ENCODE assay signal across 1 cellular context in genomic region chr2:128172191-128172590, GRCh38.
TF ChIP-seq lines count a peak whose summit lies in the region.

No MANE protein-coding gene starts in this region.

TF ChIP-seq in HepG2, 621 proteins besides CTCF, POLR2A, EP300 and RAD21 (continued from another document and continues in another):
- TF ChIP-seq FOXC1 (CRISPR knock-in tag; IDR thresholded peaks at IDR 0.05; ENCODE audit: borderline replicate concordance): no peak
- no peak for TF ChIP-seq ETS1 (CRISPR knock-in tag; IDR thresholded peaks at IDR 0.05)
- TF ChIP-seq MED1 (CRISPR knock-in tag; IDR thresholded peaks at IDR 0.05): peak; percentile 65; the same call in 1 of the 2 replicates
- no peak for TF ChIP-seq ZFY (CRISPR knock-in tag; IDR thresholded peaks at IDR 0.05)
- TF ChIP-seq PHF8 (CRISPR knock-in tag; IDR thresholded peaks at IDR 0.05): no peak
- TF ChIP-seq GATAD2A (CRISPR knock-in tag; IDR thresholded peaks at IDR 0.05): peak; percentile 47; the same call in 1 of the 2 replicates
- peak; percentile 43 for TF ChIP-seq ZEB1 (IDR thresholded peaks at IDR 0.05; ENCODE audit: insufficient replicate concordance, low read depth)
- TF ChIP-seq ZNF143 (CRISPR knock-in tag; IDR thresholded peaks at IDR 0.05): no peak
- no peak for TF ChIP-seq ZNF569 (CRISPR knock-in tag; IDR thresholded peaks at IDR 0.05; ENCODE audit: borderline replicate concordance)
- no peak for TF ChIP-seq SP4 (CRISPR knock-in tag; IDR thresholded peaks at IDR 0.05)
- TF ChIP-seq FOXO1 (CRISPR knock-in tag; IDR thresholded peaks at IDR 0.05): peak; percentile 27; the same call in 1 of the 2 replicates
- no peak for TF ChIP-seq ZNF766 (CRISPR knock-in tag; IDR thresholded peaks at IDR 0.05; ENCODE audit: borderline replicate concordance)
- TF ChIP-seq DDIT3 (CRISPR knock-in tag; IDR thresholded peaks at IDR 0.05): no peak
- TF ChIP-seq JUND (CRISPR knock-in tag; IDR thresholded peaks at IDR 0.05): peak; percentile 41; the same call in 1 of the 2 replicates
- TF ChIP-seq PREB (CRISPR knock-in tag; IDR thresholded peaks at IDR 0.05): no peak
- TF ChIP-seq ZNF660 (CRISPR knock-in tag; IDR thresholded peaks at IDR 0.05; ENCODE audit: borderline replicate concordance, low read depth): no peak
- no peak for TF ChIP-seq ARID2 (CRISPR knock-in tag; IDR thresholded peaks at IDR 0.05; ENCODE audit: borderline replicate concordance)
- no peak for TF ChIP-seq CERS6 (CRISPR knock-in tag; IDR thresholded peaks at IDR 0.05)
- peak; percentile 85; the same call in 1 of the 2 replicates for TF ChIP-seq THRA (CRISPR knock-in tag; IDR thresholded peaks at IDR 0.05; ENCODE audit: borderline replicate concordance)
- no peak for TF ChIP-seq MXD4 (CRISPR knock-in tag; IDR thresholded peaks at IDR 0.05)
- TF ChIP-seq SRF (IDR thresholded peaks at IDR 0.05; ENCODE audit: low read depth, low read length): peak; percentile 49; the same call in 1 of the 2 replicates
- TF ChIP-seq KDM6A (CRISPR knock-in tag; IDR thresholded peaks at IDR 0.05; ENCODE audit: low read depth): no peak
- TF ChIP-seq ZNF646 (CRISPR knock-in tag; IDR thresholded peaks at IDR 0.05): no peak
- TF ChIP-seq ZMYM4 (CRISPR knock-in tag; IDR thresholded peaks at IDR 0.05): no peak
- no peak for TF ChIP-seq TARDBP (CRISPR knock-in tag; IDR thresholded peaks at IDR 0.05)
- TF ChIP-seq ZNF343 (CRISPR knock-in tag; IDR thresholded peaks at IDR 0.05): no peak
- no peak for TF ChIP-seq AFF4 (CRISPR knock-in tag; IDR thresholded peaks at IDR 0.05)
- no peak for TF ChIP-seq ZNF670 (CRISPR knock-in tag; IDR thresholded peaks at IDR 0.05; ENCODE audit: borderline replicate concordance)
- no peak for TF ChIP-seq ZNF792 (CRISPR knock-in tag; IDR thresholded peaks at IDR 0.05)
- TF ChIP-seq ZNF761 (CRISPR knock-in tag; conservative IDR thresholded peaks at IDR 0.05): no peak
- no peak for TF ChIP-seq ARNT (IDR thresholded peaks at IDR 0.05)
- peak in 1 of 2 experiments; percentile 48; a peak in 1 of 4 replicates for TF ChIP-seq HMGXB4 (CRISPR knock-in tag; IDR thresholded peaks at IDR 0.05; ENCODE audit: borderline replicate concordance in 1 of 2, low read depth in 1 of 2)
- no peak for TF ChIP-seq ZNF740 (CRISPR knock-in tag; IDR thresholded peaks at IDR 0.05)
- TF ChIP-seq HNRNPUL1 (IDR thresholded peaks at IDR 0.05; ENCODE audit: low read depth, low read length): no peak
- TF ChIP-seq DNMT3B (CRISPR knock-in tag; conservative IDR thresholded peaks at IDR 0.05): no peak
- peak; percentile 32; the same call in 1 of the 2 replicates for TF ChIP-seq CEBPG (CRISPR knock-in tag; IDR thresholded peaks at IDR 0.05)
- no peak for TF ChIP-seq ZNF615 (CRISPR knock-in tag; IDR thresholded peaks at IDR 0.05; ENCODE audit: borderline replicate concordance)
- no peak for TF ChIP-seq ZNF839 (CRISPR knock-in tag; IDR thresholded peaks at IDR 0.05; ENCODE audit: borderline replicate concordance)
- TF ChIP-seq BCL6 (CRISPR knock-in tag; IDR thresholded peaks at IDR 0.05): peak; percentile 81
- TF ChIP-seq ZNF776 (CRISPR knock-in tag; IDR thresholded peaks at IDR 0.05): no peak
- peak; percentile 48; the same call in 1 of the 2 replicates for TF ChIP-seq ELF3 (CRISPR knock-in tag; IDR thresholded peaks at IDR 0.05)
- no peak for TF ChIP-seq EEA1 (CRISPR knock-in tag; IDR thresholded peaks at IDR 0.05; ENCODE audit: borderline replicate concordance)
- TF ChIP-seq ZNF121 (CRISPR knock-in tag; IDR thresholded peaks at IDR 0.05): no peak
- TF ChIP-seq HNF4G (IDR thresholded peaks at IDR 0.05; ENCODE audit: borderline replicate concordance, low read depth, low read length): 0 out of 2 replicates have a peak, but pooled peaks have one; percentile 9
- no peak for TF ChIP-seq HNF4G (CRISPR knock-in tag; IDR thresholded peaks at IDR 0.05; ENCODE audit: borderline replicate concordance, low read depth)
- TF ChIP-seq BORCS8-MEF2B (CRISPR knock-in tag; IDR thresholded peaks at IDR 0.05): no peak
- no peak for TF ChIP-seq ZNF567 (CRISPR knock-in tag; IDR thresholded peaks at IDR 0.05; ENCODE audit: borderline replicate concordance)
